Comparison of ENCODE assay signal across 19 cellular contexts in the genomic region with DNA sequence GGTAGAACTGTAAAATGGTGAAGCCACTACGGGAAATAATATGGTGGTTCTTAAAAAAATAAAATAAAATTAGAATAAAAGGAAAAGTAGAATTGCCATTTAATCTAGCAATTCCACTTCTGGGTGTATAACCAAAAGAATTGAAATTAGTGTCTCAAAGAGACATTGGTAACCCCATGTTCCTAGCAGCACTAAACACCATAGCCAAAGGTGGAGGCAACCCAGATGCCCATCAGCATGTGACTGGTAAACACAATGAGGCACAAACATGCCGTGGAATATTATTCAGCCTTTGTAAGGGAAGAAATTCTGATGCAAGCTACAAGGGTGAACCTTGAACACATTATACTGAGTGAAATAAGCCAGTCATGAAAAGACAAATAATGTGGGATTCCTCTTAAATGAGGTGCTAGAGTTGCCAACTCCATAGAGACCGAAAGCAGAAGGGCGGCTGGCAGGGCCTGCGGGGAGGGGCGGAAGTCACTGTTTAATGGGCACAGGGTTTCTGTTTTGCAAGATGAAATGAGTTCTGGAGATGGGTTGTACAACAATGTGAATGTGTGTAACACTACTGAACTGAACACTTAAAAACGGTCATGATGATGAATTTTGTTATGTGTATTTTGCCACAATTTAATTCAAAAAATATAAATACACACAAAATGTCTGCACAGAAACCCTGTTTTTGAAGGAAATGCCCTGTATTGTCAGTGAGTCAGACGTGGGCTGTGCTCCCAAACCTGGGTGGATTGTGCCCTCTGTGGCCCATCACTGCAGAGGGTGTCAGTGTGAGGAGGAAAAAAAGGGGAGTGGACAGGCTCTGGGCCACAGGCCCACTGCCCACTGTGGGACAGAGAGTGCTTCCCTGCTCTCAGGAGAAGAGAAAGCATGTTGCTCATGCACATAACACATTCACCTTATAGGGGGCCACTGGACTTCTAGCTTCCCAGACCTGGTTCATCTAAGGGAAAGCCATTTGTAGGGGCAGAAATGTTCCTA. TPM values are rescaled to one million over a fixed set of nuclear protein-coding genes. Genes with fewer than 3 reads are reported as not detected.
DNase-seq lines count a peak whose midpoint lies in the region; ATAC-seq and TF ChIP-seq lines count a peak whose summit lies in the region.
"Had no signal": no experiment of that assay in that cellular context is flagged by ENCODE, and none has a peak within 500 bp of the region (broad histone marks: within the 10 kb centered on the region; RNA-seq: fewer than 3 reads in every experiment).

No MANE protein-coding gene starts in this region.

- intact Hi-C loops in CD14-positive monocyte (cut with micrococcal nuclease): no loop called here
- intact Hi-C loops in dendritic cell treated with granulocyte-macrophage colony-stimulating factor and Interleukin-4, amounts not matched to agents 40 ng/mL and 50 ng/mL, for 4 days (cut with micrococcal nuclease): no loop called here
- intact Hi-C loops in CD8-positive, alpha-beta T cell (cut with DNase I, micrococcal nuclease): no loop called here

- no peaks in the 10 kb centered on the region for H3K9me3 Mint-ChIP-seq in CD14-positive monocyte
- H3K9me3 Mint-ChIP-seq in dendritic cell treated with granulocyte-macrophage colony-stimulating factor and Interleukin-4, amounts not matched to agents 40 ng/mL and 50 ng/mL, for 4 days: no peaks in the 10 kb centered on the region
- no peaks in the 10 kb centered on the region for H3K9me3 Mint-ChIP-seq in CD8-positive, alpha-beta T cell
- H3K9me3 Mint-ChIP-seq: activated CD4-positive, alpha-beta memory T cell treated with anti-CD3 and anti-CD28 coated beads, Interleukin-2, amount 10 ng/mL, durations not matched to agents 7 days and 5 days; T-cell had no signal

- H3K27me3 Mint-ChIP-seq in CD14-positive monocyte (ENCODE audit: low read depth in 3 of 3): peaks cover 0 to 4% (median 3%) of the 10 kb centered on the region in 3 donors
- H3K27me3 Mint-ChIP-seq in dendritic cell treated with granulocyte-macrophage colony-stimulating factor and Interleukin-4, amounts not matched to agents 40 ng/mL and 50 ng/mL, for 4 days: no peaks in the 10 kb centered on the region
- no peaks in the 10 kb centered on the region for H3K27me3 Mint-ChIP-seq in CD8-positive, alpha-beta T cell (ENCODE audit: low read depth)

- H3K36me3 ChIP-seq in osteoblast (ENCODE audit: insufficient read depth, low read length) (no peaks in the 10 kb centered on the region), brain microvascular endothelial cell (replicated peaks) (no peaks in the 10 kb centered on the region)
- H3K36me3 ChIP-seq in CD8-positive, alpha-beta T cell (ENCODE audit: insufficient read depth, low read length): no peaks in the 10 kb centered on the region
- H3K36me3 ChIP-seq: prostate gland had no signal

- H3K27ac ChIP-seq in osteoblast (ENCODE audit: low read depth, low read length): no peak overlapping the region
- no peak overlapping the region for H3K27ac ChIP-seq in CD8-positive, alpha-beta T cell (ENCODE audit: low read depth, low read length)
- no peak overlapping the region for H3K27ac ChIP-seq in brain microvascular endothelial cell
- H3K27ac ChIP-seq: prostate gland had no signal

- H3K4me3 ChIP-seq in osteoblast (ENCODE audit: insufficient read depth, low read length) (no peak overlapping the region), brain microvascular endothelial cell (ENCODE audit: low read depth, low read length) (no peak overlapping the region)
- no peak overlapping the region for H3K4me3 ChIP-seq in CD8-positive, alpha-beta T cell (ENCODE audit: low read depth, low read length)
- H3K4me3 ChIP-seq: prostate gland had no signal

- in situ Hi-C loops in brain microvascular endothelial cell (cut with HindIII; ENCODE audit: low pct_ligation_motif_present, low sequenced_read_pairs): no loop called here

- no peaks in the 10 kb centered on the region for H3K4me1 ChIP-seq in osteoblast (ENCODE audit: insufficient read depth, low read length)
- H3K4me1 ChIP-seq in CD8-positive, alpha-beta T cell (ENCODE audit: insufficient read depth, low read length): no peaks in the 10 kb centered on the region
- H3K4me1 ChIP-seq: prostate gland had no signal

- peak overlapping the region in 1 of 2 donors; percentile 46 for H3K4me3 Mint-ChIP-seq in CD14-positive monocyte
- no peak overlapping the region for H3K4me3 Mint-ChIP-seq in dendritic cell treated with granulocyte-macrophage colony-stimulating factor and Interleukin-4, amounts not matched to agents 40 ng/mL and 50 ng/mL, for 4 days
- H3K4me3 Mint-ChIP-seq in CD8-positive, alpha-beta T cell: no peak overlapping the region
- H3K4me3 Mint-ChIP-seq: activated CD4-positive, alpha-beta memory T cell treated with anti-CD3 and anti-CD28 coated beads, Interleukin-2, amount 10 ng/mL, durations not matched to agents 7 days and 5 days; T-cell had no signal

- CTCF ChIA-PET in CD8-positive, alpha-beta T cell (lab: Charles Lee): interaction anchor here (1.4 kb wide), 1 partner anchor 9 kb away, joined by 3 read pairs; no protein-coding TSS in a partner anchor

- TF ChIP-seq CTCF in CD14-positive monocyte (IDR thresholded peaks at IDR 0.05) (peak; percentile 9), osteoblast (IDR thresholded peaks at IDR 0.05; ENCODE audit: extremely low read depth, low read depth, low read length) (no peak), brain microvascular endothelial cell (IDR thresholded peaks at IDR 0.05; ENCODE audit: low read depth, low read length, missing control alignments) (no peak)
- no peak for TF ChIP-seq CTCF in CD8-positive, alpha-beta T cell (IDR thresholded peaks at IDR 0.05)

- no peaks in the 10 kb centered on the region for H3K9me3 ChIP-seq in osteoblast (ENCODE audit: low read depth, low read length)
- H3K9me3 ChIP-seq in CD8-positive, alpha-beta T cell (ENCODE audit: low read length): no peaks in the 10 kb centered on the region
- H3K9me3 ChIP-seq: prostate gland had no signal

- no peaks in the 10 kb centered on the region for H3K79me2 ChIP-seq in osteoblast (ENCODE audit: insufficient read depth, low read length)

- H3K27ac Mint-ChIP-seq in CD14-positive monocyte: peak overlapping the region; percentile 97 to 99 (median 98)
- peak overlapping the region; percentile 94 for H3K27ac Mint-ChIP-seq in dendritic cell treated with granulocyte-macrophage colony-stimulating factor and Interleukin-4, amounts not matched to agents 40 ng/mL and 50 ng/mL, for 4 days
- H3K27ac Mint-ChIP-seq in CD8-positive, alpha-beta T cell: no peak overlapping the region
- H3K27ac Mint-ChIP-seq: activated CD4-positive, alpha-beta memory T cell treated with anti-CD3 and anti-CD28 coated beads, Interleukin-2, amount 10 ng/mL, durations not matched to agents 7 days and 5 days; T-cell had no signal

- peak overlapping the region; percentile 21 for H2AFZ ChIP-seq in osteoblast (ENCODE audit: low read length)

- no peak overlapping the region for H3K4me2 ChIP-seq in osteoblast (ENCODE audit: insufficient read depth, low read length)

- DNase-seq in CD14-positive monocyte (ENCODE audit: low spot score) (peak; percentile 86), MV-4-11 (lab: John Stamatoyannopoulos, UW) (peak; percentile 87), osteoblast (ENCODE audit: insufficient read length, low spot score, missing footprints) (no peak), cerebellar nuclear complex (lab: John Stamatoyannopoulos, UW) (no peak), epidermal melanocyte (ENCODE audit: insufficient read length, low spot score) (no peak), brain microvascular endothelial cell (no peak)
- no peak for DNase-seq in CD8-positive, alpha-beta T cell
- DNase-seq: activated CD4-positive, alpha-beta memory T cell treated with anti-CD3 and anti-CD28 coated beads, Interleukin-2, amount 10 ng/mL, durations not matched to agents 7 days and 5 days; effector memory CD4-positive, alpha-beta T cell; GOT3; NCI-H187; OCI-M1; T-cell had no signal

- ATAC-seq in CD8-positive, alpha-beta T cell: no peak
- ATAC-seq: left lobe of liver, T-cell had no signal

- peaks cover 0 to 5% of the 10 kb centered on the region in 2 donors for H3K36me3 Mint-ChIP-seq in CD14-positive monocyte
- no peaks in the 10 kb centered on the region for H3K36me3 Mint-ChIP-seq in dendritic cell treated with granulocyte-macrophage colony-stimulating factor and Interleukin-4, amounts not matched to agents 40 ng/mL and 50 ng/mL, for 4 days (ENCODE audit: low read depth)
- H3K36me3 Mint-ChIP-seq in CD8-positive, alpha-beta T cell: no peaks in the 10 kb centered on the region
- H3K36me3 Mint-ChIP-seq: T-cell had no signal

- H3K27me3 ChIP-seq in osteoblast (ENCODE audit: insufficient read depth, low read length): no peaks in the 10 kb centered on the region
- H3K27me3 ChIP-seq in CD8-positive, alpha-beta T cell (ENCODE audit: insufficient read depth, low read length): no peaks in the 10 kb centered on the region
- no peaks in the 10 kb centered on the region for H3K27me3 ChIP-seq in brain microvascular endothelial cell (replicated peaks)

- no peaks in the 10 kb centered on the region for H4K20me1 ChIP-seq in osteoblast (ENCODE audit: insufficient read depth, low read length)

- peaks cover 71% of the 10 kb centered on the region for H3K4me1 Mint-ChIP-seq in CD14-positive monocyte
- H3K4me1 Mint-ChIP-seq in dendritic cell treated with granulocyte-macrophage colony-stimulating factor and Interleukin-4, amounts not matched to agents 40 ng/mL and 50 ng/mL, for 4 days (ENCODE audit: low read depth): peaks cover 75% of the 10 kb centered on the region
- no peaks in the 10 kb centered on the region for H3K4me1 Mint-ChIP-seq in CD8-positive, alpha-beta T cell (ENCODE audit: low read depth)
- H3K4me1 Mint-ChIP-seq: T-cell had no signal

- POLR2A ChIA-PET in CD8-positive, alpha-beta T cell (lab: Charles Lee): no interaction called here

RNA-seq across cellular contexts. Expression of gene CD93, which starts 49.6 kb away (rescaled TPM):
- 10 to 100 TPM; 26.0 to 48.9 TPM for polyA plus RNA-seq in CD14-positive monocyte
- not detected in 2 replicates for total RNA-seq in osteoblast
- total RNA-seq in CD8-positive, alpha-beta T cell: under 1 TPM; 0.14 to 0.16 TPM
- total RNA-seq: Calu3, G401, NCI-H460 had no signal

Comparison
In these comparisons a context has a peak if more than half of its experiments do, and no peak if none do; other contexts are left out.
1. DNase-seq: peak in CD14-positive monocyte (single experiment) and MV-4-11 (single experiment); none in osteoblast (single experiment), cerebellar nuclear complex (0 of 2), CD8-positive, alpha-beta T cell (0 of 7), epidermal melanocyte (single experiment) and brain microvascular endothelial cell (single experiment).